8 cellular contexts compared by ENCODE assay signal in genomic region chr4:76148142-76148849, GRCh38. TPM values are rescaled to one million over a fixed set of nuclear protein-coding genes. Genes with fewer than 3 reads are reported as not detected.
DNase-seq lines count a peak whose midpoint lies in the region; ATAC-seq and TF ChIP-seq lines count a peak whose summit lies in the region.

Gene NUP54 (minus strand): TSS chr4:76148397. CDS start chr4:76148374, 23 bp downstream.

- peak within 1 kb of the TSS; percentile 92 for H3K9ac ChIP-seq in smooth muscle cell (ENCODE audit: low read depth)

- H4K20me1 ChIP-seq in smooth muscle cell (ENCODE audit: low read depth) = peaks cover 33% of the 10 kb centered on the region

- H3K4me2 ChIP-seq in smooth muscle cell = peak within 1 kb of the TSS; percentile 98

- H3K27ac ChIP-seq in AG04450 (ENCODE audit: low read depth, low read length) = peak within 1 kb of the TSS; percentile 94
- peak within 1 kb of the TSS; percentile 86 for H3K27ac ChIP-seq in smooth muscle cell (ENCODE audit: low read depth)

- peaks cover 12% of the 10 kb centered on the region for H3K36me3 Mint-ChIP-seq in WTC11

- H3K4me3 ChIP-seq in AG04450 (ENCODE audit: low read depth, low read length) (peak within 1 kb of the TSS; percentile 97), cardiac fibroblast (replicated peaks in 1 of 2; ENCODE audit: low read depth in 2 of 2, low read length in 2 of 2) (peak within 1 kb of the TSS; percentile 84 to 97), smooth muscle cell (peak within 1 kb of the TSS; percentile 88)

- no peaks in the 10 kb centered on the region; the same call in 1 of the 2 replicates for H3K9me3 ChIP-seq in AG04450 (ENCODE audit: control insufficient read depth, insufficient read depth, low read length)
- H3K9me3 ChIP-seq in smooth muscle cell (replicated peaks; ENCODE audit: low read depth) = no peaks in the 10 kb centered on the region

- peak within 1 kb of the TSS; percentile 96 for H2AFZ ChIP-seq in smooth muscle cell (ENCODE audit: low read depth)

- POLR2A ChIA-PET in AG04450 (lab: Yijun Ruan, JAX) = no interaction called here
- POLR2A ChIA-PET in WTC11 (lab: Charles Lee) = interaction anchor here (0.8 kb wide), 1 partner anchor 11 kb away, joined by 3 read pairs; no protein-coding TSS in a partner anchor

- peaks cover 51% of the 10 kb centered on the region for H3K79me2 ChIP-seq in smooth muscle cell (ENCODE audit: low read depth)

- peaks cover under 1% of the 10 kb centered on the region for H3K36me3 ChIP-seq in smooth muscle cell (ENCODE audit: low read depth)

- H3K9me3 Mint-ChIP-seq in WTC11 = peaks cover 6% of the 10 kb centered on the region

- peaks cover 26% of the 10 kb centered on the region for H3K4me1 ChIP-seq in smooth muscle cell (ENCODE audit: low read depth)

- peak; percentile 99 for ATAC-seq in GM18909 (IDR thresholded peaks at IDR 0.05; ENCODE audit: poor library complexity, unreplicated experiment)
- ATAC-seq in HG03175 (IDR thresholded peaks at IDR 0.05; ENCODE audit: unreplicated experiment) = peak; percentile 99
- peak; percentile 93 for ATAC-seq in WTC11

- peaks cover 26% of the 10 kb centered on the region for H3K4me1 Mint-ChIP-seq in WTC11

- CTCF ChIA-PET in AG04450 (lab: Charles Lee) (interaction anchor here (1.3 to 1.4 kb wide), 2 partner anchors 31 to 230 kb away, joined by 4 to 6 read pairs; no protein-coding TSS in a partner anchor), WTC11 (lab: Charles Lee) (interaction anchor here (1.4 kb wide), 1 partner anchor 232 kb away, joined by 3 read pairs; no protein-coding TSS in a partner anchor)

- H3K27me3 ChIP-seq in AG04450 (ENCODE audit: control insufficient read depth, insufficient read depth, low read length) = no peaks in the 10 kb centered on the region
- no peaks in the 10 kb centered on the region for H3K27me3 ChIP-seq in smooth muscle cell (ENCODE audit: low read depth)

- H3F3A ChIP-seq in smooth muscle cell (ENCODE audit: low read depth) = no peaks in the 10 kb centered on the region

- TF ChIP-seq CTCF in AG04450 (IDR thresholded peaks at IDR 0.05; ENCODE audit: low read depth, low read length) (no peak), WTC11 (IDR thresholded peaks at IDR 0.05) (no peak), cardiac fibroblast (IDR thresholded peaks at IDR 0.05; ENCODE audit: low read depth, low read length) (no peak), smooth muscle cell (IDR thresholded peaks at IDR 0.05; ENCODE audit: borderline replicate concordance, insufficient read depth, poor library complexity, severe bottlenecking) (no peak)

- WGBS in smooth muscle cell (ENCODE audit: low lambda C conversion rate) = 1% methylated on average over 47 of the region's 47 CpGs

- peak within 1 kb of the TSS; percentile 99 for H3K4me3 Mint-ChIP-seq in WTC11

- DNase-seq in AG04450 (ENCODE audit: low read depth, low spot score) (peak; percentile 81), NCI-H226 (peak; percentile 90), WTC11 (ENCODE audit: low spot score) (peak; percentile 95), cardiac fibroblast (ENCODE audit: low read depth in 2 of 2) (peak; percentile 96 to 97), iPS-NIHi7 (ENCODE audit: extremely low spot score) (peak; percentile 96), smooth muscle cell (lab: John Stamatoyannopoulos, UW; ENCODE audit: unreplicated experiment) (peak; percentile 84)

- H3K27ac Mint-ChIP-seq in WTC11 = peak within 1 kb of the TSS; percentile 95

- H3K27me3 Mint-ChIP-seq in WTC11 (ENCODE audit: low read depth) = no peaks in the 10 kb centered on the region

TF ChIP-seq in WTC11, 78 proteins besides CTCF, POLR2A, EP300 and RAD21 (continues in another document):
- TF ChIP-seq AR (CRISPR knock-in tag; IDR thresholded peaks at IDR 0.05) = 0 out of 2 replicates have a peak, but pooled peaks have one; percentile 60
- TF ChIP-seq MLX (CRISPR knock-in tag; IDR thresholded peaks at IDR 0.05) = no peak
- no peak for TF ChIP-seq MXD4 (CRISPR knock-in tag; IDR thresholded peaks at IDR 0.05; ENCODE audit: borderline replicate concordance)
- TF ChIP-seq TCF7 (CRISPR knock-in tag; IDR thresholded peaks at IDR 0.05; ENCODE audit: low read depth) = no peak
- peak; percentile 79; the same call in 1 of the 2 replicates for TF ChIP-seq E2F1 (CRISPR knock-in tag; IDR thresholded peaks at IDR 0.05)
- peak; percentile 94 for TF ChIP-seq KAT7 (CRISPR knock-in tag; IDR thresholded peaks at IDR 0.05; ENCODE audit: borderline replicate concordance)
- TF ChIP-seq MYBL2 (CRISPR knock-in tag; IDR thresholded peaks at IDR 0.05) = peak; percentile 69; the same call in 1 of the 2 replicates
- TF ChIP-seq ZNF138 (CRISPR knock-in tag; conservative IDR thresholded peaks at IDR 0.05) = no peak
- 0 out of 2 replicates have a peak, but pooled peaks have one; percentile 37 for TF ChIP-seq ZNF281 (CRISPR knock-in tag; IDR thresholded peaks at IDR 0.05)

RNA-seq across cellular contexts. Expression of gene NUP54, which starts in this region (rescaled TPM):
- polyA plus RNA-seq in AG04450 (2011; rRNA removed) = 33.4 and 54.5 TPM in 2 replicates
- polyA minus RNA-seq in AG04450 (2011; rRNA and poly(A)+ RNA removed) = 54.7 and 79.6 TPM in 2 replicates
- total RNA-seq in WTC11 (2021) = 76.2 to 84.5 TPM (median 79.3 TPM) in 3 replicates
- total RNA-seq in smooth muscle cell = 52.6 and 61.7 TPM in 2 replicates
- 36.3 and 38.3 TPM in 2 replicates for polyA plus RNA-seq in smooth muscle cell

Comparison
In these comparisons a context has a peak if more than half of its experiments do, and no peak if none do; other contexts are left out.
1. Peak in every context shown above with its lines: DNase-seq, ATAC-seq, H3K4me3 ChIP-seq and H3K27ac ChIP-seq.